ENCODE assay signal across 1 cellular context in genomic region chr22:40571887-40572286, GRCh38.
TF ChIP-seq lines count a peak whose summit lies in the region.

No MANE protein-coding gene starts in this region.

TF ChIP-seq in HEK293, 187 proteins besides CTCF, POLR2A, EP300 and RAD21 (continued from another document):
- TF ChIP-seq, protein P1, sequence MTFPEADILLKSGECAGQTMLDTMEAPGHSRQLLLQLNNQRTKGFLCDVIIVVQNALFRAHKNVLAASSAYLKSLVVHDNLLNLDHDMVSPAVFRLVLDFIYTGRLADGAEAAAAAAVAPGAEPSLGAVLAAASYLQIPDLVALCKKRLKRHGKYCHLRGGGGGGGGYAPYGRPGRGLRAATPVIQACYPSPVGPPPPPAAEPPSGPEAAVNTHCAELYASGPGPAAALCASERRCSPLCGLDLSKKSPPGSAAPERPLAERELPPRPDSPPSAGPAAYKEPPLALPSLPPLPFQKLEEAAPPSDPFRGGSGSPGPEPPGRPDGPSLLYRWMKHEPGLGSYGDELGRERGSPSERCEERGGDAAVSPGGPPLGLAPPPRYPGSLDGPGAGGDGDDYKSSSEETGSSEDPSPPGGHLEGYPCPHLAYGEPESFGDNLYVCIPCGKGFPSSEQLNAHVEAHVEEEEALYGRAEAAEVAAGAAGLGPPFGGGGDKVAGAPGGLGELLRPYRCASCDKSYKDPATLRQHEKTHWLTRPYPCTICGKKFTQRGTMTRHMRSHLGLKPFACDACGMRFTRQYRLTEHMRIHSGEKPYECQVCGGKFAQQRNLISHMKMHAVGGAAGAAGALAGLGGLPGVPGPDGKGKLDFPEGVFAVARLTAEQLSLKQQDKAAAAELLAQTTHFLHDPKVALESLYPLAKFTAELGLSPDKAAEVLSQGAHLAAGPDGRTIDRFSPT (tag by site-specific recombination; IDR thresholded peaks at IDR 0.05) = no peak
- TF ChIP-seq ZNF391 (tag by site-specific recombination; IDR thresholded peaks at IDR 0.05; ENCODE audit: borderline replicate concordance, low read depth) (no peak), ZSCAN23 (tag by site-specific recombination; IDR thresholded peaks at IDR 0.05) (no peak)
